10 cellular contexts compared by ENCODE assay signal in genomic region chr4:687975-688694, GRCh38. TPM values are rescaled to one million over a fixed set of nuclear protein-coding genes. Genes with fewer than 3 reads are reported as not detected.
DNase-seq lines count a peak whose midpoint lies in the region; ATAC-seq and TF ChIP-seq lines count a peak whose summit lies in the region.
"Had no signal": no experiment of that assay in that cellular context is flagged by ENCODE, and none has a peak within 500 bp of the region (broad histone marks: within the 10 kb centered on the region; RNA-seq: fewer than 3 reads in every experiment).

No MANE protein-coding gene starts in this region.

- H3K27ac ChIP-seq in fibroblast of lung (ENCODE audit: insufficient read depth, low read length) = peak overlapping the region; percentile 25

- TF ChIP-seq CTCF in fibroblast of lung (conservative IDR thresholded peaks at IDR 0.05 in 1 of 2, IDR thresholded peaks at IDR 0.05 in 1 of 2; ENCODE audit: low read depth in 1 of 2, low read length in 2 of 2) (no peak), osteocyte (IDR thresholded peaks at IDR 0.05) (no peak)

- no peak for DNase-seq in stimulated activated naive CD8-positive, alpha-beta T cell treated with anti-CD3 and anti-CD28 coated beads, Interleukin-15, amount 100 ng/mL, for 72 hours
- DNase-seq in stimulated activated naive CD8-positive, alpha-beta T cell treated with anti-CD3 and anti-CD28 coated beads, Interleukin-15, Interleukin-2, amounts not matched to agents 100 U/mL and 50 U/mL, for 24 hours = no peak
- DNase-seq in fibroblast of lung (ENCODE audit: low read depth in 2 of 2) (no peak), GM19240 (ENCODE audit: insufficient read length, low spot score) (no peak), osteocyte (ENCODE audit: extremely low spot score, unreplicated experiment) (no peak), germinal center (ENCODE audit: low spot score) (no peak)
- DNase-seq: activated naive CD4-positive, alpha-beta T cell treated with anti-CD3 and anti-CD28 coated beads for 36 hours; NCI-H2081 had no signal

- no peaks in the 10 kb centered on the region for H4K20me1 ChIP-seq in fibroblast of lung (ENCODE audit: control insufficient read depth, extremely low read depth, insufficient read depth, low read length)

- H3K9me3 ChIP-seq in fibroblast of lung (ENCODE audit: control insufficient read depth, insufficient read depth, low read depth, low read length) (no peaks in the 10 kb centered on the region), mucosa of stomach (ENCODE audit: control insufficient read depth, low read length) (no peaks in the 10 kb centered on the region)

- H3K4me3 ChIP-seq in fibroblast of lung (replicated peaks in 1 of 4; ENCODE audit: control extremely low read depth in 1 of 4, insufficient read depth in 1 of 4, low read depth in 3 of 4, low read length in 4 of 4) (peak overlapping the region in 1 of 4 experiments; percentile 40), mucosa of stomach (ENCODE audit: low read length) (peak overlapping the region; percentile 19)

- peaks cover 8% of the 10 kb centered on the region for H3K4me1 ChIP-seq in fibroblast of lung (ENCODE audit: control insufficient read depth, extremely low read depth, insufficient read depth, low read length)
- peaks cover 54% of the 10 kb centered on the region for H3K4me1 ChIP-seq in mucosa of stomach (ENCODE audit: control insufficient read depth, insufficient read depth, low read length)

- peak overlapping the region in 1 of 2 donors; percentile 29 for H3K27ac Mint-ChIP-seq in stimulated activated naive CD8-positive, alpha-beta T cell treated with anti-CD3 and anti-CD28 coated beads, Interleukin-15, amount 100 ng/mL, for 72 hours
- no peak overlapping the region for H3K27ac Mint-ChIP-seq in osteocyte (ENCODE audit: unreplicated experiment)
- H3K27ac Mint-ChIP-seq: activated naive CD4-positive, alpha-beta T cell treated with anti-CD3 and anti-CD28 coated beads for 36 hours had no signal

- ATAC-seq in stimulated activated naive CD8-positive, alpha-beta T cell treated with anti-CD3 and anti-CD28 coated beads, Interleukin-15, amount 100 ng/mL, for 72 hours = no peak
- ATAC-seq in stimulated activated naive CD8-positive, alpha-beta T cell treated with anti-CD3 and anti-CD28 coated beads, Interleukin-15, Interleukin-2, amounts not matched to agents 100 U/mL and 50 U/mL, for 24 hours = no peak
- no peak for ATAC-seq in GM18870 (IDR thresholded peaks at IDR 0.05; ENCODE audit: unreplicated experiment)

- H3K36me3 ChIP-seq in fibroblast of lung (ENCODE audit: control insufficient read depth, insufficient read depth, low read length) (no peaks in the 10 kb centered on the region), mucosa of stomach (ENCODE audit: control insufficient read depth, insufficient read depth, low read length) (no peaks in the 10 kb centered on the region)

- H3K27me3 ChIP-seq in fibroblast of lung (ENCODE audit: control insufficient read depth, insufficient read depth, low read length) = no peaks in the 10 kb centered on the region
- H3K27me3 ChIP-seq in mucosa of stomach (ENCODE audit: control insufficient read depth, insufficient read depth, low read length) = no peaks in the 10 kb centered on the region

- no peak overlapping the region for H3K9ac ChIP-seq in fibroblast of lung (ENCODE audit: insufficient read depth, low read length)
- H3K9ac ChIP-seq in mucosa of stomach (ENCODE audit: low read length) = peak overlapping the region; percentile 70

- no peak overlapping the region for H2AFZ ChIP-seq in fibroblast of lung (ENCODE audit: low read length)

- peak overlapping the region; percentile 32 to 61 for H3K4me3 Mint-ChIP-seq in stimulated activated naive CD8-positive, alpha-beta T cell treated with anti-CD3 and anti-CD28 coated beads, Interleukin-15, amount 100 ng/mL, for 72 hours
- H3K4me3 Mint-ChIP-seq in osteocyte (ENCODE audit: unreplicated experiment) = no peak overlapping the region
- H3K4me3 Mint-ChIP-seq: activated naive CD4-positive, alpha-beta T cell treated with anti-CD3 and anti-CD28 coated beads for 36 hours had no signal

- no peaks in the 10 kb centered on the region for H3K9me3 Mint-ChIP-seq in stimulated activated naive CD8-positive, alpha-beta T cell treated with anti-CD3 and anti-CD28 coated beads, Interleukin-15, amount 100 ng/mL, for 72 hours
- H3K9me3 Mint-ChIP-seq in osteocyte (ENCODE audit: unreplicated experiment) = no peaks in the 10 kb centered on the region
- H3K9me3 Mint-ChIP-seq: activated naive CD4-positive, alpha-beta T cell treated with anti-CD3 and anti-CD28 coated beads for 36 hours had no signal

- H3K36me3 Mint-ChIP-seq in osteocyte (ENCODE audit: unreplicated experiment) = no peaks in the 10 kb centered on the region

- H3K27me3 Mint-ChIP-seq in stimulated activated naive CD8-positive, alpha-beta T cell treated with anti-CD3 and anti-CD28 coated beads, Interleukin-15, amount 100 ng/mL, for 72 hours = peaks cover 39% of the 10 kb centered on the region
- H3K27me3 Mint-ChIP-seq in osteocyte (ENCODE audit: unreplicated experiment) = no peaks in the 10 kb centered on the region

- peak overlapping the region; percentile 25 for H3K4me2 ChIP-seq in fibroblast of lung (ENCODE audit: extremely low read depth, insufficient read depth, low read length)

- no peaks in the 10 kb centered on the region for H3K79me2 ChIP-seq in fibroblast of lung (ENCODE audit: control insufficient read depth, insufficient read depth, low read length)

- H3K4me1 Mint-ChIP-seq in stimulated activated naive CD8-positive, alpha-beta T cell treated with anti-CD3 and anti-CD28 coated beads, Interleukin-15, amount 100 ng/mL, for 72 hours = peaks cover 14% of the 10 kb centered on the region
- H3K4me1 Mint-ChIP-seq in osteocyte (ENCODE audit: unreplicated experiment) = peaks cover 15% of the 10 kb centered on the region

RNA-seq across cellular contexts. Expression of gene SLC49A3, which starts 0.8 kb away (rescaled TPM):
- total RNA-seq in fibroblast of lung = 3.9 and 5.1 TPM in 2 replicates
- polyA plus RNA-seq in fibroblast of lung = 0.42 and 0.62 TPM in 2 replicates
- polyA plus RNA-seq in fibroblast of lung (2012) = 0.99 and 1.1 TPM in 2 replicates
- 0.30 and 0.35 TPM in 2 replicates for polyA minus RNA-seq in fibroblast of lung (ENCODE audit: low replicate concordance)
- total RNA-seq in osteocyte = 0.31 and 0.67 TPM in 2 replicates
- total RNA-seq: activated naive CD4-positive, alpha-beta T cell treated with anti-CD3 and anti-CD28 coated beads for 36 hours had no signal

RNA-seq across cellular contexts. Expression of gene MYL5, which starts 13.8 kb away (rescaled TPM):
- total RNA-seq in fibroblast of lung (13.4 and 14.4 TPM in 2 replicates), osteocyte (32.2 and 32.3 TPM in 2 replicates)
- 8.6 and 9.6 TPM in 2 replicates for polyA plus RNA-seq in fibroblast of lung
- 16.7 and 19.1 TPM in 2 replicates for polyA plus RNA-seq in fibroblast of lung (2012)
- 8.2 and 19.7 TPM in 2 replicates for polyA minus RNA-seq in fibroblast of lung (ENCODE audit: low replicate concordance)

RNA-seq across cellular contexts. Expression of gene ATP5ME, which starts 14.1 kb away (rescaled TPM):
- total RNA-seq in fibroblast of lung (204 and 257 TPM in 2 replicates), osteocyte (261 and 271 TPM in 2 replicates)
- 356 and 367 TPM in 2 replicates for polyA plus RNA-seq in fibroblast of lung
- polyA plus RNA-seq in fibroblast of lung (2012) = 848 and 872 TPM in 2 replicates
- 25.8 and 82.6 TPM in 2 replicates for polyA minus RNA-seq in fibroblast of lung (ENCODE audit: low replicate concordance)

RNA-seq across cellular contexts. Expression of gene PCGF3, which starts 17.5 kb away (rescaled TPM):
- total RNA-seq in fibroblast of lung (27.1 and 30.0 TPM in 2 replicates), osteocyte (69.8 and 70.0 TPM in 2 replicates)
- polyA plus RNA-seq in fibroblast of lung = 24.8 and 25.6 TPM in 2 replicates
- polyA plus RNA-seq in fibroblast of lung (2012) = 21.9 and 25.8 TPM in 2 replicates
- polyA minus RNA-seq in fibroblast of lung (ENCODE audit: low replicate concordance) = 42.8 and 80.2 TPM in 2 replicates
